25 cellular contexts compared by ENCODE assay signal in genomic region chr12:21851151-21851550, GRCh38.
"Had no signal": no experiment of that assay in that cellular context is flagged by ENCODE, and none has a peak within 500 bp of the region (broad histone marks: within the 10 kb centered on the region; RNA-seq: fewer than 3 reads in every experiment).

No MANE protein-coding gene starts in this region.

- H3K9me3 ChIP-seq: esophagus muscularis mucosa, prostate gland, right atrium auricular region, sigmoid colon, spleen, thoracic aorta, tibial nerve, upper lobe of left lung had no signal

- H3K4me1 ChIP-seq: prostate gland, sigmoid colon, spleen, tibial nerve had no signal

- FAIRE-seq: endothelial cell of umbilical vein, kidney, urothelium cell line had no signal

- ATAC-seq: naive thymus-derived CD8-positive, alpha-beta T cell; stimulated activated memory B cell treated with anti-CD40 and anti-IgM and Interleukin-4, amounts not matched to agents 10 μg/mL and 1 μg/mL and 100 μg/mL, for 72 hours; stimulated activated naive CD8-positive, alpha-beta T cell treated with anti-CD3 and anti-CD28 coated beads, Interleukin-15, Interleukin-2, amounts not matched to agents 100 U/mL and 50 U/mL, for 24 hours had no signal

- H3K36me3 ChIP-seq: prostate gland, right atrium auricular region, spleen, thoracic aorta, tibial nerve, upper lobe of left lung had no signal

- DNase-seq: dermis blood vessel endothelial cell; effector memory CD4-positive, alpha-beta T cell; foreskin melanocyte; kidney; mesendoderm; midbrain; naive thymus-derived CD8-positive, alpha-beta T cell; nephron progenitor cell; nucleus accumbens; sigmoid colon; spleen; stimulated activated CD4-positive, alpha-beta T cell treated with anti-CD3 and anti-CD28 coated beads, Interleukin-4, amount 100 ng/mL, for 4 hours; stimulated activated naive CD8-positive, alpha-beta T cell treated with anti-CD3 and anti-CD28 coated beads, Interleukin-15, Interleukin-2, amounts not matched to agents 100 U/mL and 50 U/mL, for 24 hours; substantia nigra; upper lobe of left lung had no signal

- H3K4me3 ChIP-seq: coronary artery, esophagus muscularis mucosa, prostate gland, right atrium auricular region, sigmoid colon, skin epidermis, spleen, thoracic aorta, tibial nerve, upper lobe of left lung had no signal

- H3K27me3 ChIP-seq: esophagus muscularis mucosa, right atrium auricular region, sigmoid colon, spleen, tibial nerve, upper lobe of left lung had no signal

- H3K27ac ChIP-seq: coronary artery, prostate gland, right atrium auricular region, sigmoid colon, skin epidermis, spleen, thoracic aorta, tibial nerve, upper lobe of left lung had no signal
